22 cellular contexts compared by ENCODE assay signal in genomic region chr13:98719527-98720250, GRCh38. TPM values are rescaled to one million over a fixed set of nuclear protein-coding genes. Genes with fewer than 3 reads are reported as not detected.
"Had no signal": no experiment of that assay in that cellular context is flagged by ENCODE, and none has a peak within 500 bp of the region (broad histone marks: within the 10 kb centered on the region; RNA-seq: fewer than 3 reads in every experiment).

No MANE protein-coding gene starts in this region.

- H3K9me3 ChIP-seq: SK-N-SH had no signal

- H3K27ac Mint-ChIP-seq: IgD-negative memory B cell had no signal

- DNase-seq: Kasumi-1, MM.1S, NCI-H1105, NCI-H146, NCI-H187, NCI-H2029, NCI-H2081 treated with DMSO at 0.1 percent for 48 hours, NCI-H2171, NCI-H226, NCI-H446, NCI-H510A, NCI-H524 treated with DMSO at 0.1 percent for 48 hours, NCI-H774, RPMI8226, SHP77, SK-N-SH had no signal

- H3K27ac ChIP-seq: KMS-11 had no signal

- H3K9ac ChIP-seq: KMS-11, SK-N-SH had no signal

- H3K4me3 Mint-ChIP-seq: IgD-negative memory B cell had no signal

- H3K36me3 Mint-ChIP-seq: IgD-negative memory B cell had no signal

- H3K4me2 ChIP-seq: KMS-11, SK-N-SH had no signal

- H3K4me1 Mint-ChIP-seq: IgD-negative memory B cell had no signal

- H3K4me3 ChIP-seq: K562 had no signal

RNA-seq across cellular contexts. Expression of gene SLC15A1, which starts 32.8 kb away (rescaled TPM):
- total RNA-seq: HT1080, K562, M059J, SK-MEL-5 had no signal
- polyA plus RNA-seq: IgD-negative memory B cell, K562, SK-N-SH had no signal
